Comparison of ENCODE assay signal across 8 cellular contexts in the genomic region with DNA sequence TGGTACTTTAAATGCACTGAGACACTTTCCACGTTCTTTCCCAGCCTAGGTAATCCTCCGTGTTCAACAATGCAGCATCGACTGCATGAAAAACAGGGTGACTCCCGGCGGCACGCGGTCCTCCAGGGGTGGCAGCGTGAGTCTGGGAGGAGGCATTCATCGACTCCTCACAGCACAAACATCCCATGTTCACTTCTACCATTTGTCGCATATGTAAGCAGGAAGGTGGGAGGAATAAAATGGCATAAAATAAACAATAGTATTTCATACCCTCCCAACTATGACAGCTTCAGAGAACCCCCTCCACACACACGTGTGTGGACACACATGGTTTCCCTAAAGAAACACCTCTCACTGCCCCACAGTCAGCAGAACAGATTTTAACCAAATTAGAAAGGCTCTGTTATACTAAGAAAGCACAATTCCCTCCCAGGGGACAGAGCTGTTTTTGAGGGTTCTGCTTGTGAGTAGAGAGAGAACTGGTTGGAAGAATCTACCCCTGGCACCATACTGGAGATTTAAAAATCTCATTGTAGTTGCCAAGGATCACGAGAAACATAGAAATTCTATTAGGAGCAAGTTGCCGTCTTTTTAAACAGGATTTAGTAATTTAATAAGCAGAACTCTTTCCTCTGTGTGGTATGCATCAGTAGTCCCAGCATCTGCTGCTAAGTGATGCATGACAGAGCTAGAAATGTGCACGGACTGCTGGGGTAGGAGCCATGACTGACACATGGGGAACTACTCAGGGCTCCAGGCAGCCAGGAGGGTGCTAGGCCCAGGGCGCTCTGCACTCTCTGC. TPM values are rescaled to one million over a fixed set of nuclear protein-coding genes. Genes with fewer than 3 reads are reported as not detected.
DNase-seq lines count a peak whose midpoint lies in the region; ATAC-seq, FAIRE-seq and TF ChIP-seq lines count a peak whose summit lies in the region.

No MANE protein-coding gene starts in this region.

- H2BK120ac ChIP-seq in mesendoderm (ENCODE audit: low read depth, low read length) = no peak overlapping the region

- H2BK5ac ChIP-seq in mesendoderm (ENCODE audit: low read length) = no peak overlapping the region

- no peak for TF ChIP-seq POLR2A in GM12892 (IDR thresholded peaks at IDR 0.05; ENCODE audit: low read depth, low read length)

- H3K4me3 ChIP-seq in mesendoderm (ENCODE audit: low read length) = no peak overlapping the region
- no peak overlapping the region for H3K4me3 ChIP-seq in mammary epithelial cell (replicated peaks in 1 of 3; ENCODE audit: insufficient read depth in 1 of 3, low read depth in 2 of 3, low read length in 3 of 3)

- H3K4me1 ChIP-seq in mesendoderm (ENCODE audit: control insufficient read depth, low read depth, low read length) = no peaks in the 10 kb centered on the region
- H3K4me1 ChIP-seq in mammary epithelial cell (ENCODE audit: insufficient read depth, low read length) = peaks cover 14% of the 10 kb centered on the region

- no peaks in the 10 kb centered on the region for H3K36me3 Mint-ChIP-seq in T-cell

- H3K27ac Mint-ChIP-seq in T-cell = no peak overlapping the region

- H3K9me3 Mint-ChIP-seq in T-cell = no peaks in the 10 kb centered on the region

- POLR2A ChIA-PET in T-cell (lab: Charles Lee) = no interaction called here

- DNase-seq in GM12892 (ENCODE audit: insufficient read length) = peak; percentile 68
- DNase-seq in NCI-H1694 treated with DMSO at 0.1 percent for 48 hours (lab: John Stamatoyannopoulos, UW) = peak; percentile 87
- DNase-seq in glomerular visceral epithelial cell (ENCODE audit: extremely low spot score) = peak; percentile 70
- no peak for DNase-seq in mesendoderm
- DNase-seq in T-cell = no peak
- no peak for DNase-seq in stimulated activated CD4-positive, alpha-beta T cell treated with anti-CD3 and anti-CD28 coated beads, Interleukin-4, amount 100 ng/mL, for 1 hour
- DNase-seq in mammary epithelial cell = no peak

- no peak for TF ChIP-seq CTCF in mammary epithelial cell (conservative IDR thresholded peaks at IDR 0.05 in 1 of 2, IDR thresholded peaks at IDR 0.05 in 1 of 2; ENCODE audit: extremely low read depth in 1 of 2, insufficient read depth in 1 of 2, low read depth in 1 of 2, low read length in 2 of 2)

- H4K8ac ChIP-seq in mesendoderm (ENCODE audit: low read depth, low read length) = no peak overlapping the region

- H2AFZ ChIP-seq in mammary epithelial cell (ENCODE audit: low read depth, low read length) = no peak overlapping the region

- H3K4ac ChIP-seq in mesendoderm (ENCODE audit: low read depth, low read length) = no peak overlapping the region

- no peak overlapping the region for H3K4me3 Mint-ChIP-seq in T-cell

- no peak overlapping the region for H4K5ac ChIP-seq in mesendoderm (ENCODE audit: low read length)

- no peak overlapping the region for H3K4me2 ChIP-seq in mesendoderm (ENCODE audit: low read length)
- H3K4me2 ChIP-seq in mammary epithelial cell (ENCODE audit: insufficient read depth, low read depth, low read length) = no peak overlapping the region

- ATAC-seq in GM21737 (IDR thresholded peaks at IDR 0.05; ENCODE audit: unreplicated experiment) (peak; percentile 55), T-cell (replicated peaks in 1 of 4) (no peak)

- H3K23ac ChIP-seq in mesendoderm (ENCODE audit: low read length) = no peak overlapping the region

- H2BK15ac ChIP-seq in mesendoderm (replicated peaks; ENCODE audit: low read depth) = no peak overlapping the region

- H3K9ac ChIP-seq in mesendoderm (ENCODE audit: low read length) (no peak overlapping the region), mammary epithelial cell (ENCODE audit: insufficient read depth, low read length) (no peak overlapping the region)

- no peaks in the 10 kb centered on the region for H3K36me3 ChIP-seq in mesendoderm (ENCODE audit: control insufficient read depth, insufficient read depth, low read length)
- H3K36me3 ChIP-seq in mammary epithelial cell (ENCODE audit: insufficient read depth, low read length) = no peaks in the 10 kb centered on the region

- no peak overlapping the region for H3K18ac ChIP-seq in mesendoderm (ENCODE audit: low read length)

- peaks cover 21 to 38% (median 25%) of the 10 kb centered on the region in 3 donors for H3K4me1 Mint-ChIP-seq in T-cell

- H3K27me3 ChIP-seq in mesendoderm (ENCODE audit: insufficient read depth, low read length, poor library complexity) = no peaks in the 10 kb centered on the region
- peaks cover 9% of the 10 kb centered on the region for H3K27me3 ChIP-seq in mammary epithelial cell (ENCODE audit: insufficient read depth, low read length)

- H3K79me2 ChIP-seq in mesendoderm (ENCODE audit: control insufficient read depth, insufficient read depth, low read length) (no peaks in the 10 kb centered on the region), mammary epithelial cell (ENCODE audit: insufficient read depth, low read length) (no peaks in the 10 kb centered on the region)

- H4K20me1 ChIP-seq in mammary epithelial cell (ENCODE audit: insufficient read depth, low read length) = no peaks in the 10 kb centered on the region

- CTCF ChIA-PET in T-cell (lab: Charles Lee) (no interaction called here), mammary epithelial cell (lab: Charles Lee; ENCODE audit: low non-redundant PET) (no interaction called here)

- no peaks in the 10 kb centered on the region for H3K79me1 ChIP-seq in mesendoderm (ENCODE audit: low read length)

- WGBS in mesendoderm (ENCODE audit: extremely low coverage, insufficient coverage, low lambda C conversion rate) = no CpG with 5 or more reads among the region's 15 CpGs
- WGBS in mammary epithelial cell (ENCODE audit: low coverage, missing lambda C conversion rate) = 76% methylated on average over 15 of the region's 15 CpGs

- in situ Hi-C loops in mammary epithelial cell (cut with MboI; ENCODE audit: low sequenced_read_pairs in 2 of 2) = loop anchor here (25.0 kb wide), 2 partner anchors 246 to 846 kb away; partner anchors contain the start of gene PPP1R2 (in 1 of the 2)

- no TSS peak for BruUV-seq in mammary epithelial cell (replicated peaks; lab: Mats Ljungman, UMichigan)

- H2AK5ac ChIP-seq in mesendoderm (ENCODE audit: low read length) = no peak overlapping the region

- intact Hi-C loops in mammary epithelial cell (cut with micrococcal nuclease) = no loop called here

- peaks cover 15 to 16% of the 10 kb centered on the region in 2 donors for H3K27me3 Mint-ChIP-seq in T-cell

- no peaks in the 10 kb centered on the region for H3K9me3 ChIP-seq in mammary epithelial cell (replicated peaks; ENCODE audit: insufficient read depth, low read length)

- FAIRE-seq in GM12892 (lab: Jason Lieb, UNC) = peak; percentile 74

- dilution Hi-C loops in mammary epithelial cell (cut with HindIII; ENCODE audit: low sequenced_read_pairs) = no loop called here

- no peak overlapping the region for H3K27ac ChIP-seq in mesendoderm (ENCODE audit: low read depth, low read length)
- no peak overlapping the region for H3K27ac ChIP-seq in mammary epithelial cell (ENCODE audit: insufficient read depth, low read depth, low read length)

- H3K56ac ChIP-seq in mesendoderm (ENCODE audit: low read length) = no peak overlapping the region

RNA-seq across cellular contexts. Expression of gene FAM43A, which starts 6.0 kb away (rescaled TPM):
- polyA plus RNA-seq in GM12892 (2012; ENCODE audit: missing spikeins) = 1.0 TPM
- polyA plus RNA-seq in mesendoderm (2013, experiment 1 of 2) = 6.2 TPM
- 5.9 TPM for polyA plus RNA-seq in mesendoderm (2013, experiment 2 of 2)
- 10 to 100 TPM in 2 of 5 donors, 1 to 10 TPM in 3; 2.2 to 14.2 (median 8.1) TPM for total RNA-seq in T-cell
- 1 to 10 TPM; 1.2 to 3.0 TPM for total RNA-seq in mammary epithelial cell
- polyA plus RNA-seq in mammary epithelial cell = 0.36 TPM
- polyA minus RNA-seq in mammary epithelial cell = not detected

RNA-seq across cellular contexts. Expression of gene LSG1, which starts 19.7 kb away (rescaled TPM):
- 19.2 TPM for polyA plus RNA-seq in GM12892 (2012; ENCODE audit: missing spikeins)
- polyA plus RNA-seq in mesendoderm (2013, experiment 1 of 2) = 40.6 TPM
- 42.2 TPM for polyA plus RNA-seq in mesendoderm (2013, experiment 2 of 2)
- total RNA-seq in T-cell (10 to 100 TPM; 40.0 to 83.5 (median 49.5) TPM), mammary epithelial cell (10 to 100 TPM; 33.5 to 33.8 TPM)
- polyA plus RNA-seq in mammary epithelial cell = 25.9 TPM
- polyA minus RNA-seq in mammary epithelial cell = 49.4 TPM

RNA-seq across cellular contexts. Expression of gene TMEM44, which starts 58.5 kb away (rescaled TPM):
- polyA plus RNA-seq in GM12892 (2012; ENCODE audit: missing spikeins) = 7.3 TPM
- polyA plus RNA-seq in mesendoderm (2013, experiment 1 of 2) = 5.0 TPM
- 5.0 TPM for polyA plus RNA-seq in mesendoderm (2013, experiment 2 of 2)
- total RNA-seq in T-cell (1 to 10 TPM; 1.6 to 3.3 (median 2.3) TPM), mammary epithelial cell (10 to 100 TPM; 12.0 to 21.1 TPM)
- 14.0 TPM for polyA plus RNA-seq in mammary epithelial cell
- 14.6 TPM for polyA minus RNA-seq in mammary epithelial cell

Comparison
In these comparisons a context has a peak if more than half of its experiments do, and no peak if none do; other contexts are left out.
1. DNase-seq: peak in GM12892 (single experiment), NCI-H1694 treated with DMSO at 0.1 percent for 48 hours (single experiment) and glomerular visceral epithelial cell (single experiment); none in mesendoderm (single experiment), T-cell (0 of 34), stimulated activated CD4-positive, alpha-beta T cell treated with anti-CD3 and anti-CD28 coated beads, Interleukin-4, amount 100 ng/mL, for 1 hour (single experiment) and mammary epithelial cell (single experiment).